ENCODE assay signal across 8 cellular contexts in the genomic region with DNA sequence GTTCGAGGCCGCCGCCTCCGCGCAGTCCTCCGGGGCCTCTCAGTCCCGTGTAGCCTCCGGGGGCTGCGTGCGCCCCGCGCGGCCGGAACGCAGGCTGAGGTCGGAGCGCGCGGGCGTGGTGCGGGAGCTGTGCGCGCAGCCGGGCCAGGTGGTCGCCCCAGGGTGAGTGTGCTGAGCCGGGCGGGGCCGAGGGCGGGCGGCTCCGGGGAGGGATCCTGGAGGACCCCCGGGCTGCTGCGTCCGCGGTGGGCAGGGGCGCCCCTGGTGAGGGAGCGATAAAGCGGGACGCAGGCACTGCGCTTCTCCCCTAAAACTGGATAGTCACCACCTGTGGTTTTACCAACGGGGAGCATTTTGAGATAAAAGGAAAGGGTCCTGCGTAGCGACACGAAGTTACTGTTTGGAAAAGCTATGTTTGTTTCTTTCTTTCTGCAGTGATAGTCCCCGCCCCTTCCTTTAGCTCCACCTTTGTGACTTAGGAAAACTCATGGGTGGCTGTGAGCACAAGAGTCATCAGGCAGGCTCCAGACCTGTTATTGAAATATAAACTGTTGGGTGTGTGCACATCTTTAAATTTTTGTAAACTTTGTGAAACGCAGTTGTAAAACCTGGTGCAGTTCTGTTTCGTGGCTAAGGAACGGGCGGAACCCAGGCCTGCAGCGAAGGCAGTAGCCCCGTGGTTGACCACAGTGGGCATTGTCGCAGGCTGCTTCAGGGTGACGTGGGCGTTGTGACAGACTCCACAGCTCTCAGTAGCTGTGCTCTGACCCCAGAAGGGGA. TPM values are rescaled to one million over a fixed set of nuclear protein-coding genes. Genes with fewer than 3 reads are reported as not detected.
A peak's percentile ranks its signal among the peaks of the same experiment; 100 is the strongest.
DNase-seq lines count a peak whose midpoint lies in the region; ATAC-seq and TF ChIP-seq lines count a peak whose summit lies in the region.

No MANE protein-coding gene starts in this region.

- H3K36me3 ChIP-seq in SK-N-SH (replicated peaks in 1 of 2; ENCODE audit: control insufficient read depth in 1 of 2, insufficient read depth in 2 of 2, low read length in 1 of 2) (peaks cover 5 to 10% of the 10 kb centered on the region in 2 experiments), OCI-LY7 (ENCODE audit: insufficient read depth, low read length) (peaks cover 19% of the 10 kb centered on the region), iPS-15b (ENCODE audit: control insufficient read depth, insufficient read depth, low read length) (no peaks in the 10 kb centered on the region), smooth muscle cell (ENCODE audit: low read depth) (no peaks in the 10 kb centered on the region)

- WGBS in SK-N-SH (ENCODE audit: low lambda C conversion rate), result 4% methylated on average over 22 of the region's 54 CpGs
- WGBS in adipose tissue, 3 donors, result 2 to 4% (median 2%) methylated on average over 50 to 54 of the region's 54 CpGs
- 9% methylated on average over 49 of the region's 54 CpGs for WGBS in smooth muscle cell (ENCODE audit: low lambda C conversion rate)

- H3K9ac ChIP-seq in SK-N-SH, result peak overlapping the region; percentile 93
- peak overlapping the region; percentile 41 for H3K9ac ChIP-seq in iPS-15b (ENCODE audit: low read depth, low read length)
- H3K9ac ChIP-seq in smooth muscle cell (ENCODE audit: low read depth), result peak overlapping the region; percentile 98

- H3K27ac ChIP-seq in SK-N-SH (ENCODE audit: low read depth in 2 of 2, low read length in 1 of 2) (no peak overlapping the region; a peak in 1 of 4 replicates), OCI-LY7 (ENCODE audit: low read depth, low read length, poor library complexity, severe bottlenecking) (no peak overlapping the region), adipose tissue (ENCODE audit: low read depth, low read length) (peak overlapping the region; percentile 95), smooth muscle cell (ENCODE audit: low read depth) (peak overlapping the region; percentile 99)

- H3K9me3 ChIP-seq in SK-N-SH, result no peaks in the 10 kb centered on the region
- no peaks in the 10 kb centered on the region for H3K9me3 ChIP-seq in OCI-LY7 (ENCODE audit: low read length)
- H3K9me3 ChIP-seq in iPS-15b (ENCODE audit: control insufficient read depth, insufficient read depth, low read length), result no peaks in the 10 kb centered on the region
- no peaks in the 10 kb centered on the region for H3K9me3 ChIP-seq in smooth muscle cell (replicated peaks; ENCODE audit: low read depth)

- TF ChIP-seq EP300 in SK-N-SH (IDR thresholded peaks at IDR 0.05; ENCODE audit: borderline replicate concordance in 1 of 2, low read depth in 1 of 2, low read length in 1 of 2), result no peak

- CTCF ChIA-PET in SK-N-SH (lab: Yijun Ruan, JAX) (interaction anchor here (0.6 to 0.7 kb wide), 2 partner anchors 35 to 134 kb away, joined by 3 to 4 read pairs; no protein-coding TSS in a partner anchor), OCI-LY7 (lab: Charles Lee; ENCODE audit: unreplicated experiment) (no interaction called here)

- peak; percentile 68 for DNase-seq in SK-N-SH
- peak; percentile 4 for DNase-seq in OCI-LY7 (ENCODE audit: low spot score)
- DNase-seq in smooth muscle cell (lab: John Stamatoyannopoulos, UW; ENCODE audit: unreplicated experiment), result no peak
- DNase-seq in DMS153 treated with DMSO at 0.1 percent for 48 hours (lab: John Stamatoyannopoulos, UW; ENCODE audit: unreplicated experiment), result no peak

- H3K9me2 ChIP-seq in SK-N-SH (no peaks in the 10 kb centered on the region), OCI-LY7 (ENCODE audit: insufficient read depth, low read length) (no peaks in the 10 kb centered on the region)

- TF ChIP-seq CTCF in SK-N-SH (IDR thresholded peaks at IDR 0.05), result no peak
- no peak for TF ChIP-seq CTCF in OCI-LY7 (conservative IDR thresholded peaks at IDR 0.05; ENCODE audit: low read length)
- peak; percentile 14 for TF ChIP-seq CTCF in smooth muscle cell (IDR thresholded peaks at IDR 0.05; ENCODE audit: borderline replicate concordance, insufficient read depth, poor library complexity, severe bottlenecking)

- no peak for TF ChIP-seq RAD21 in SK-N-SH (IDR thresholded peaks at IDR 0.05; ENCODE audit: low read length)

- H2AFZ ChIP-seq in SK-N-SH (ENCODE audit: low read depth) (0 out of 2 replicates have a peak overlapping the region, but pooled peaks have one; percentile 73), OCI-LY7 (ENCODE audit: low read length) (no peak overlapping the region), smooth muscle cell (ENCODE audit: low read depth) (no peak overlapping the region)

- peaks cover 62% of the 10 kb centered on the region for H3K79me2 ChIP-seq in SK-N-SH (ENCODE audit: insufficient read depth)
- peaks cover 41% of the 10 kb centered on the region; the same call in 1 of the 2 replicates for H3K79me2 ChIP-seq in OCI-LY7 (ENCODE audit: insufficient read depth, low read depth, low read length)
- peaks cover 64% of the 10 kb centered on the region for H3K79me2 ChIP-seq in smooth muscle cell (ENCODE audit: low read depth)

- no peaks in the 10 kb centered on the region for H3F3A ChIP-seq in SK-N-SH (replicated peaks; ENCODE audit: insufficient read depth)
- H3F3A ChIP-seq in smooth muscle cell (ENCODE audit: low read depth), result no peaks in the 10 kb centered on the region

- H3K4me1 ChIP-seq in SK-N-SH (ENCODE audit: control insufficient read depth in 1 of 2, insufficient read depth in 2 of 2, low read depth in 1 of 2, low read length in 1 of 2) (peaks cover 5 to 32% of the 10 kb centered on the region in 2 experiments; a peak in 3 of 4 replicates), OCI-LY7 (ENCODE audit: insufficient read depth, low read length, poor library complexity, severe bottlenecking) (peaks cover 26% of the 10 kb centered on the region), iPS-15b (ENCODE audit: control insufficient read depth, insufficient read depth, low read length) (peaks cover 3% of the 10 kb centered on the region), smooth muscle cell (ENCODE audit: low read depth) (peaks cover 8% of the 10 kb centered on the region)

- H4K20me1 ChIP-seq in SK-N-SH (ENCODE audit: insufficient read depth) (peaks cover 49% of the 10 kb centered on the region), OCI-LY7 (ENCODE audit: insufficient read depth, low read length) (no peaks in the 10 kb centered on the region; the same call in 1 of the 2 replicates), smooth muscle cell (ENCODE audit: low read depth) (peaks cover 52% of the 10 kb centered on the region)

- no TSS peak for BruUV-seq in OCI-LY7 (replicated peaks; lab: Mats Ljungman, UMichigan)

- ATAC-seq in SK-N-SH treated with all-trans-retinoic acid at 6 μM for 48 hours, result no peak
- ATAC-seq in HG03097 (IDR thresholded peaks at IDR 0.05; ENCODE audit: low FRiP score, unreplicated experiment), result peak; percentile 2

- H3K4me3 ChIP-seq in SK-N-SH (ENCODE audit: low read depth in 2 of 2, low read length in 1 of 2) (peak overlapping the region; percentile 91 to 95), OCI-LY7 (ENCODE audit: low read depth, low read length, poor library complexity, severe bottlenecking) (peak overlapping the region; percentile 80), iPS-15b (ENCODE audit: low read depth, low read length) (peak overlapping the region; percentile 94), smooth muscle cell (peak overlapping the region; percentile 94)

- H3K4me2 ChIP-seq in SK-N-SH (peak overlapping the region; percentile 97), OCI-LY7 (ENCODE audit: low read length) (peak overlapping the region; percentile 90), smooth muscle cell (peak overlapping the region; percentile 99)

- intact Hi-C loops in OCI-LY7 (cut with micrococcal nuclease; ENCODE audit: unreplicated experiment), result no loop called here

- H3K27me3 ChIP-seq in SK-N-SH (ENCODE audit: insufficient read depth) (no peaks in the 10 kb centered on the region), iPS-15b (ENCODE audit: control insufficient read depth, insufficient read depth, low read length) (no peaks in the 10 kb centered on the region), smooth muscle cell (ENCODE audit: low read depth) (no peaks in the 10 kb centered on the region)

- POLR2A ChIA-PET in SK-N-SH (lab: Yijun Ruan, JAX) (no interaction called here), OCI-LY7 (lab: Charles Lee) (interaction anchor here (0.7 kb wide), 1 partner anchor 266 kb away, joined by 3 read pairs; no protein-coding TSS in a partner anchor)

TF ChIP-seq in SK-N-SH, 30 proteins besides CTCF, POLR2A, EP300 and RAD21:
- TF ChIP-seq MXI1 (IDR thresholded peaks at IDR 0.05; ENCODE audit: low read depth, low read length) (0 out of 2 replicates have a peak, but pooled peaks have one; percentile 19), TCF12 (IDR thresholded peaks at IDR 0.05) (no peak)

TF ChIP-seq in SK-N-SH treated with all-trans-retinoic acid at 6 μM for 48 hours, 23 proteins besides CTCF, POLR2A, EP300 and RAD21 (continues in another document):
- TF ChIP-seq ISL1 (CRISPR knock-in tag; IDR thresholded peaks at IDR 0.05), result no peak
- TF ChIP-seq, protein P1, sequence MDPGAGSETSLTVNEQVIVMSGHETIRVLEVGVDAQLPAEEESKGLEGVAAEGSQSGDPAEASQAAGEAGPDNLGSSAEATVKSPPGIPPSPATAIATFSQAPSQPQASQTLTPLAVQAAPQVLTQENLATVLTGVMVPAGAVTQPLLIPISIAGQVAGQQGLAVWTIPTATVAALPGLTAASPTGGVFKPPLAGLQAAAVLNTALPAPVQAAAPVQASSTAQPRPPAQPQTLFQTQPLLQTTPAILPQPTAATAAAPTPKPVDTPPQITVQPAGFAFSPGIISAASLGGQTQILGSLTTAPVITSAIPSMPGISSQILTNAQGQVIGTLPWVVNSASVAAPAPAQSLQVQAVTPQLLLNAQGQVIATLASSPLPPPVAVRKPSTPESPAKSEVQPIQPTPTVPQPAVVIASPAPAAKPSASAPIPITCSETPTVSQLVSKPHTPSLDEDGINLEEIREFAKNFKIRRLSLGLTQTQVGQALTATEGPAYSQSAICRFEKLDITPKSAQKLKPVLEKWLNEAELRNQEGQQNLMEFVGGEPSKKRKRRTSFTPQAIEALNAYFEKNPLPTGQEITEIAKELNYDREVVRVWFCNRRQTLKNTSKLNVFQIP (CRISPR knock-in tag; IDR thresholded peaks at IDR 0.05; ENCODE audit: borderline replicate concordance, low read depth), result no peak
- TF ChIP-seq TOX (CRISPR knock-in tag; IDR thresholded peaks at IDR 0.05; ENCODE audit: borderline replicate concordance), result no peak
- TF ChIP-seq CSDC2 (CRISPR knock-in tag; IDR thresholded peaks at IDR 0.05), result no peak
- TF ChIP-seq ZNF8 (CRISPR knock-in tag; IDR thresholded peaks at IDR 0.05), result no peak
- no peak for TF ChIP-seq ZC3H10 (CRISPR knock-in tag; IDR thresholded peaks at IDR 0.05)
- TF ChIP-seq ZFP30 (CRISPR knock-in tag; IDR thresholded peaks at IDR 0.05), result no peak

RNA-seq across cellular contexts. Expression of a gene that starts 0.7 kb away (rescaled TPM):
- polyA plus RNA-seq in SK-N-SH (2012; rRNA removed), result 11.9 and 15.6 TPM in 2 replicates
- 6.9 and 9.3 TPM in 2 replicates for polyA plus RNA-seq in SK-N-SH (2012; cell fraction: cytosol; rRNA removed)
- 26.6 and 34.8 TPM in 2 replicates for polyA plus RNA-seq in SK-N-SH (2012; cell fraction: nucleus; rRNA removed)
- 9.6 and 11.9 TPM in 2 replicates for total RNA-seq in OCI-LY7 (2014; rRNA removed; shearing (Covaris generic))
- 11.3 and 15.4 TPM in 2 replicates for total RNA-seq in OCI-LY7 (2022)
- 10 to 100 TPM in 1 of 3 donors, 1 to 10 TPM in 2; 6.8 to 11.7 (median 8.7) TPM for polyA plus RNA-seq in adipose tissue
- 7.7 and 14.1 TPM in 2 replicates for total RNA-seq in smooth muscle cell
- polyA plus RNA-seq in smooth muscle cell, result 18.4 and 20.5 TPM in 2 replicates

Comparison
In these comparisons a context has a peak if more than half of its experiments do, and no peak if none do; other contexts are left out.
1. DNase-seq: peak in SK-N-SH (single experiment) and OCI-LY7 (single experiment); none in smooth muscle cell (single experiment) and DMS153 treated with DMSO at 0.1 percent for 48 hours (single experiment).
2. H3K27ac ChIP-seq: peak in adipose tissue (single experiment) and smooth muscle cell (single experiment); none in SK-N-SH (0 of 2) and OCI-LY7 (single experiment).
3. H3K9ac ChIP-seq: peak in every context shown above with its lines; median percentile 98 in smooth muscle cell; 93 in SK-N-SH; 41 in iPS-15b.
4. Peak in every context shown above with its lines, with median percentiles within 50 percentile points of each other: H3K4me2 ChIP-seq and H3K4me3 ChIP-seq.